8 cellular contexts compared by ENCODE assay signal in genomic region chr6:6723792-6724318, GRCh38.
DNase-seq lines count a peak whose midpoint lies in the region; ATAC-seq and TF ChIP-seq lines count a peak whose summit lies in the region.

No MANE protein-coding gene starts in this region.

- intact Hi-C loops in colonic mucosa (cut with DNase I) = loop anchor here (10.0 kb wide), 1 partner anchor 521 kb away; no protein-coding TSS in a partner anchor
- intact Hi-C loops in testis (cut with DNase I; ENCODE audit: low total_unique reads) = loop anchor here (10.0 kb wide), 1 partner anchor 521 kb away; no protein-coding TSS in a partner anchor

- H3K4me3 ChIP-seq in colonic mucosa = no peak overlapping the region
- H3K4me3 ChIP-seq in mesodermal cell (ENCODE audit: extremely low read depth, insufficient read depth, low read length, poor library complexity, severe bottlenecking) = peak overlapping the region; percentile 3
- H3K4me3 ChIP-seq in testis = peak overlapping the region; percentile 16 to 40

- in situ Hi-C loops in GM13976 (cut with MboI; ENCODE audit: low sequenced_read_pairs, unreplicated experiment) = no loop called here

- H3K9ac ChIP-seq in colonic mucosa (ENCODE audit: low read depth in 2 of 2, low read length in 2 of 2) = peak overlapping the region; percentile 75 to 89

- H3K36me3 ChIP-seq in colonic mucosa = no peaks in the 10 kb centered on the region
- no peaks in the 10 kb centered on the region for H3K36me3 ChIP-seq in mesodermal cell (ENCODE audit: control insufficient read depth, insufficient read depth, low read length)
- H3K36me3 ChIP-seq in testis (ENCODE audit: low read depth, missing control alignments) = no peaks in the 10 kb centered on the region

- H3K4me1 ChIP-seq in colonic mucosa = peaks cover 21% of the 10 kb centered on the region
- H3K4me1 ChIP-seq in mesodermal cell (ENCODE audit: control insufficient read depth, insufficient read depth, low read length, poor library complexity, severe bottlenecking) = peaks cover 29% of the 10 kb centered on the region
- H3K4me1 ChIP-seq in testis = peaks cover 21% of the 10 kb centered on the region

- TF ChIP-seq POLR2A in testis (IDR thresholded peaks at IDR 0.05) = no peak

- DNase-seq in Kasumi-1 (lab: John Stamatoyannopoulos, UW) = peak; percentile 85 to 87
- peak; percentile 65 for DNase-seq in colonic mucosa
- DNase-seq in testis = peak; percentile 50
- DNase-seq in NCI-H345 (lab: John Stamatoyannopoulos, UW) = no peak
- DNase-seq in GM13976 (ENCODE audit: low spot score) = no peak
- no peak for DNase-seq in HCEC 1CT

- WGBS in mesodermal cell (ENCODE audit: insufficient coverage in 2 of 2), 2 experiments = 66 to 71% methylated on average over 8 of the region's 10 CpGs
- 11% methylated on average over 10 of the region's 10 CpGs for WGBS in testis, 2 donors

- H3K27me3 ChIP-seq in colonic mucosa = no peaks in the 10 kb centered on the region
- no peaks in the 10 kb centered on the region for H3K27me3 ChIP-seq in testis

- H3K27ac ChIP-seq in colonic mucosa (peak overlapping the region; percentile 96), mesodermal cell (ENCODE audit: low read depth, low read length, severe bottlenecking) (peak overlapping the region; percentile 88), testis (peak overlapping the region; percentile 60 to 90)

- TF ChIP-seq CTCF in colonic mucosa (IDR thresholded peaks at IDR 0.05) (no peak), testis (IDR thresholded peaks at IDR 0.05) (no peak), GM13976 (IDR thresholded peaks at IDR 0.05; ENCODE audit: borderline replicate concordance, control extremely low read depth, extremely low read depth, insufficient read depth, missing control alignments) (no peak)

- ATAC-seq in GM19035 (IDR thresholded peaks at IDR 0.05; ENCODE audit: unreplicated experiment) = no peak

- H3K9me3 ChIP-seq in colonic mucosa (no peaks in the 10 kb centered on the region), mesodermal cell (ENCODE audit: control insufficient read depth, low read length) (no peaks in the 10 kb centered on the region), testis (no peaks in the 10 kb centered on the region)

Comparison
In these comparisons a context has a peak if more than half of its experiments do, and no peak if none do; other contexts are left out.
1. DNase-seq: peak in Kasumi-1 (2 of 2), colonic mucosa (single experiment) and testis (single experiment); none in NCI-H345 (single experiment), GM13976 (single experiment) and HCEC 1CT (single experiment).
2. Peak in every context shown above with its lines, with median percentiles within 50 percentile points of each other: H3K27ac ChIP-seq.